2 cellular contexts compared by ENCODE assay signal in the genomic region with DNA sequence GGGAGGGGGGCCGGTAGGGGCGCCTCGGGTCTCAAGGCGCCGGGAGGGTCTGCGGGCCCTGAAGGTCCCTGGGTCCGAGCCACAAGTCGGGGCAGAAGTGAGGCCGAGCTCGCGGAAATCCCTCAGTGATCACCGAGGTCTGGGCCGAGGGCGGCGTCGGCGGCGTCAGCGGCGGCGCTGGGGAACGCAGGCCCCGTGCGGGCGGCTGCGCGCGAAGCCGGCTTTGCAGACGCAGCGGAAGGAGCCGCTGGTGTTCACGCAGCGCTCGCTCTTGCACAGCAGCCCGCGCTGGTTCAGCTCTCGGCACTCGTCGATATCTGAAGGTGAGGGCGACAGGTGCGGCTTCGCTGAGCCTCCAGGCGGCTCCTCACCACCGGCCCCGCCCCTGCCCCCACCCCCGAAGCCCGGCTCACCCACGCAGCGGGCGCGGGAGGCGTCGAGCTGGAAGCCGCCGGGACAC.
TF ChIP-seq lines count a peak whose summit lies in the region.

No MANE protein-coding gene starts in this region.

TF ChIP-seq in HCT116, 20 proteins besides CTCF, POLR2A, EP300 and RAD21:
- TF ChIP-seq CBX3 (IDR thresholded peaks at IDR 0.05; ENCODE audit: low read depth) = no peak
- no peak for TF ChIP-seq CEBPB (IDR thresholded peaks at IDR 0.05; ENCODE audit: low read depth)
- TF ChIP-seq TCF7L2 (IDR thresholded peaks at IDR 0.05; ENCODE audit: borderline replicate concordance, extremely low read depth, insufficient read depth, insufficient read length) = no peak
- TF ChIP-seq ELF1 (IDR thresholded peaks at IDR 0.05; ENCODE audit: borderline replicate concordance, low read depth) = no peak
- TF ChIP-seq SP1 (IDR thresholded peaks at IDR 0.05; ENCODE audit: low read depth) = no peak
- TF ChIP-seq, protein P1, sequence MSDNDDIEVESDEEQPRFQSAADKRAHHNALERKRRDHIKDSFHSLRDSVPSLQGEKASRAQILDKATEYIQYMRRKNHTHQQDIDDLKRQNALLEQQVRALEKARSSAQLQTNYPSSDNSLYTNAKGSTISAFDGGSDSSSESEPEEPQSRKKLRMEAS (IDR thresholded peaks at IDR 0.05) = no peak
- no peak for TF ChIP-seq EGR1 (IDR thresholded peaks at IDR 0.05; ENCODE audit: low read depth)
- no peak for TF ChIP-seq EZH2 (IDR thresholded peaks at IDR 0.05)
- TF ChIP-seq, protein P2, sequence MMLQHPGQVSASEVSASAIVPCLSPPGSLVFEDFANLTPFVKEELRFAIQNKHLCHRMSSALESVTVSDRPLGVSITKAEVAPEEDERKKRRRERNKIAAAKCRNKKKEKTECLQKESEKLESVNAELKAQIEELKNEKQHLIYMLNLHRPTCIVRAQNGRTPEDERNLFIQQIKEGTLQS (IDR thresholded peaks at IDR 0.05) = no peak
- TF ChIP-seq ZNF274 (IDR thresholded peaks at IDR 0.05; ENCODE audit: low read depth, low read length) = no peak
- TF ChIP-seq JUND (IDR thresholded peaks at IDR 0.05) = no peak
- TF ChIP-seq YY1 (IDR thresholded peaks at IDR 0.05; ENCODE audit: extremely low read depth, insufficient replicate concordance, low read depth, low read length) = no peak
- TF ChIP-seq SIN3A (IDR thresholded peaks at IDR 0.05; ENCODE audit: low read depth) = no peak
- TF ChIP-seq EZH2phosphoT487 (IDR thresholded peaks at IDR 0.05; ENCODE audit: borderline replicate concordance) = no peak
- no peak for TF ChIP-seq POLR2AphosphoS5 (IDR thresholded peaks at IDR 0.05; ENCODE audit: low read depth, low read length)
- TF ChIP-seq FOSL1 (IDR thresholded peaks at IDR 0.05; ENCODE audit: low read depth) = no peak
- TF ChIP-seq, protein P3, sequence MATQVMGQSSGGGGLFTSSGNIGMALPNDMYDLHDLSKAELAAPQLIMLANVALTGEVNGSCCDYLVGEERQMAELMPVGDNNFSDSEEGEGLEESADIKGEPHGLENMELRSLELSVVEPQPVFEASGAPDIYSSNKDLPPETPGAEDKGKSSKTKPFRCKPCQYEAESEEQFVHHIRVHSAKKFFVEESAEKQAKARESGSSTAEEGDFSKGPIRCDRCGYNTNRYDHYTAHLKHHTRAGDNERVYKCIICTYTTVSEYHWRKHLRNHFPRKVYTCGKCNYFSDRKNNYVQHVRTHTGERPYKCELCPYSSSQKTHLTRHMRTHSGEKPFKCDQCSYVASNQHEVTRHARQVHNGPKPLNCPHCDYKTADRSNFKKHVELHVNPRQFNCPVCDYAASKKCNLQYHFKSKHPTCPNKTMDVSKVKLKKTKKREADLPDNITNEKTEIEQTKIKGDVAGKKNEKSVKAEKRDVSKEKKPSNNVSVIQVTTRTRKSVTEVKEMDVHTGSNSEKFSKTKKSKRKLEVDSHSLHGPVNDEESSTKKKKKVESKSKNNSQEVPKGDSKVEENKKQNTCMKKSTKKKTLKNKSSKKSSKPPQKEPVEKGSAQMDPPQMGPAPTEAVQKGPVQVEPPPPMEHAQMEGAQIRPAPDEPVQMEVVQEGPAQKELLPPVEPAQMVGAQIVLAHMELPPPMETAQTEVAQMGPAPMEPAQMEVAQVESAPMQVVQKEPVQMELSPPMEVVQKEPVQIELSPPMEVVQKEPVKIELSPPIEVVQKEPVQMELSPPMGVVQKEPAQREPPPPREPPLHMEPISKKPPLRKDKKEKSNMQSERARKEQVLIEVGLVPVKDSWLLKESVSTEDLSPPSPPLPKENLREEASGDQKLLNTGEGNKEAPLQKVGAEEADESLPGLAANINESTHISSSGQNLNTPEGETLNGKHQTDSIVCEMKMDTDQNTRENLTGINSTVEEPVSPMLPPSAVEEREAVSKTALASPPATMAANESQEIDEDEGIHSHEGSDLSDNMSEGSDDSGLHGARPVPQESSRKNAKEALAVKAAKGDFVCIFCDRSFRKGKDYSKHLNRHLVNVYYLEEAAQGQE (IDR thresholded peaks at IDR 0.05; ENCODE audit: low read depth) = no peak
- TF ChIP-seq SRF (IDR thresholded peaks at IDR 0.05; ENCODE audit: low read depth) = no peak
- TF ChIP-seq ZFX (IDR thresholded peaks at IDR 0.05) = no peak

TF ChIP-seq in K562, 482 proteins besides CTCF, POLR2A, EP300 and RAD21 (continues in another document):
- no peak for TF ChIP-seq IRF2 (CRISPR knock-in tag; IDR thresholded peaks at IDR 0.05)
- no peak for TF ChIP-seq TFAM (CRISPR knock-in tag; conservative IDR thresholded peaks at IDR 0.05)
- TF ChIP-seq CBFA2T3 (IDR thresholded peaks at IDR 0.05) = no peak
- no peak for TF ChIP-seq ILK (tag; IDR thresholded peaks at IDR 0.05; ENCODE audit: borderline replicate concordance, low read depth)
- TF ChIP-seq CBX8 (IDR thresholded peaks at IDR 0.05; ENCODE audit: borderline replicate concordance, extremely low read depth, low read depth, low read length, poor library complexity, severe bottlenecking) = no peak
- TF ChIP-seq POLR2G (IDR thresholded peaks at IDR 0.05; ENCODE audit: low read depth, low read length) = peak; percentile 23; the same call in 1 of the 2 replicates
- TF ChIP-seq XRCC3 (IDR thresholded peaks at IDR 0.05) = no peak
- TF ChIP-seq, protein P4, sequence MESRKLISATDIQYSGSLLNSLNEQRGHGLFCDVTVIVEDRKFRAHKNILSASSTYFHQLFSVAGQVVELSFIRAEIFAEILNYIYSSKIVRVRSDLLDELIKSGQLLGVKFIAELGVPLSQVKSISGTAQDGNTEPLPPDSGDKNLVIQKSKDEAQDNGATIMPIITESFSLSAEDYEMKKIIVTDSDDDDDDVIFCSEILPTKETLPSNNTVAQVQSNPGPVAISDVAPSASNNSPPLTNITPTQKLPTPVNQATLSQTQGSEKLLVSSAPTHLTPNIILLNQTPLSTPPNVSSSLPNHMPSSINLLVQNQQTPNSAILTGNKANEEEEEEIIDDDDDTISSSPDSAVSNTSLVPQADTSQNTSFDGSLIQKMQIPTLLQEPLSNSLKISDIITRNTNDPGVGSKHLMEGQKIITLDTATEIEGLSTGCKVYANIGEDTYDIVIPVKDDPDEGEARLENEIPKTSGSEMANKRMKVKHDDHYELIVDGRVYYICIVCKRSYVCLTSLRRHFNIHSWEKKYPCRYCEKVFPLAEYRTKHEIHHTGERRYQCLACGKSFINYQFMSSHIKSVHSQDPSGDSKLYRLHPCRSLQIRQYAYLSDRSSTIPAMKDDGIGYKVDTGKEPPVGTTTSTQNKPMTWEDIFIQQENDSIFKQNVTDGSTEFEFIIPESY (CRISPR knock-in tag; IDR thresholded peaks at IDR 0.05) = peak; percentile 78; the same call in 1 of the 2 replicates
- TF ChIP-seq ETV1 (tag; conservative IDR thresholded peaks at IDR 0.05; ENCODE audit: low read depth) = no peak
- TF ChIP-seq, protein P5, sequence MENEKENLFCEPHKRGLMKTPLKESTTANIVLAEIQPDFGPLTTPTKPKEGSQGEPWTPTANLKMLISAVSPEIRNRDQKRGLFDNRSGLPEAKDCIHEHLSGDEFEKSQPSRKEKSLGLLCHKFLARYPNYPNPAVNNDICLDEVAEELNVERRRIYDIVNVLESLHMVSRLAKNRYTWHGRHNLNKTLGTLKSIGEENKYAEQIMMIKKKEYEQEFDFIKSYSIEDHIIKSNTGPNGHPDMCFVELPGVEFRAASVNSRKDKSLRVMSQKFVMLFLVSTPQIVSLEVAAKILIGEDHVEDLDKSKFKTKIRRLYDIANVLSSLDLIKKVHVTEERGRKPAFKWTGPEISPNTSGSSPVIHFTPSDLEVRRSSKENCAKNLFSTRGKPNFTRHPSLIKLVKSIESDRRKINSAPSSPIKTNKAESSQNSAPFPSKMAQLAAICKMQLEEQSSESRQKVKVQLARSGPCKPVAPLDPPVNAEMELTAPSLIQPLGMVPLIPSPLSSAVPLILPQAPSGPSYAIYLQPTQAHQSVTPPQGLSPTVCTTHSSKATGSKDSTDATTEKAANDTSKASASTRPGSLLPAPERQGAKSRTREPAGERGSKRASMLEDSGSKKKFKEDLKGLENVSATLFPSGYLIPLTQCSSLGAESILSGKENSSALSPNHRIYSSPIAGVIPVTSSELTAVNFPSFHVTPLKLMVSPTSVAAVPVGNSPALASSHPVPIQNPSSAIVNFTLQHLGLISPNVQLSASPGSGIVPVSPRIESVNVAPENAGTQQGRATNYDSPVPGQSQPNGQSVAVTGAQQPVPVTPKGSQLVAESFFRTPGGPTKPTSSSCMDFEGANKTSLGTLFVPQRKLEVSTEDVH (IDR thresholded peaks at IDR 0.05; ENCODE audit: low read depth, partially characterized antibody) = no peak
- no peak for TF ChIP-seq ZKSCAN3 (CRISPR knock-in tag; IDR thresholded peaks at IDR 0.05)
- TF ChIP-seq ZNF436 (CRISPR knock-in tag; IDR thresholded peaks at IDR 0.05) = no peak
- no peak for TF ChIP-seq SLC30A9 (CRISPR knock-in tag; IDR thresholded peaks at IDR 0.05)
- TF ChIP-seq, protein P6, sequence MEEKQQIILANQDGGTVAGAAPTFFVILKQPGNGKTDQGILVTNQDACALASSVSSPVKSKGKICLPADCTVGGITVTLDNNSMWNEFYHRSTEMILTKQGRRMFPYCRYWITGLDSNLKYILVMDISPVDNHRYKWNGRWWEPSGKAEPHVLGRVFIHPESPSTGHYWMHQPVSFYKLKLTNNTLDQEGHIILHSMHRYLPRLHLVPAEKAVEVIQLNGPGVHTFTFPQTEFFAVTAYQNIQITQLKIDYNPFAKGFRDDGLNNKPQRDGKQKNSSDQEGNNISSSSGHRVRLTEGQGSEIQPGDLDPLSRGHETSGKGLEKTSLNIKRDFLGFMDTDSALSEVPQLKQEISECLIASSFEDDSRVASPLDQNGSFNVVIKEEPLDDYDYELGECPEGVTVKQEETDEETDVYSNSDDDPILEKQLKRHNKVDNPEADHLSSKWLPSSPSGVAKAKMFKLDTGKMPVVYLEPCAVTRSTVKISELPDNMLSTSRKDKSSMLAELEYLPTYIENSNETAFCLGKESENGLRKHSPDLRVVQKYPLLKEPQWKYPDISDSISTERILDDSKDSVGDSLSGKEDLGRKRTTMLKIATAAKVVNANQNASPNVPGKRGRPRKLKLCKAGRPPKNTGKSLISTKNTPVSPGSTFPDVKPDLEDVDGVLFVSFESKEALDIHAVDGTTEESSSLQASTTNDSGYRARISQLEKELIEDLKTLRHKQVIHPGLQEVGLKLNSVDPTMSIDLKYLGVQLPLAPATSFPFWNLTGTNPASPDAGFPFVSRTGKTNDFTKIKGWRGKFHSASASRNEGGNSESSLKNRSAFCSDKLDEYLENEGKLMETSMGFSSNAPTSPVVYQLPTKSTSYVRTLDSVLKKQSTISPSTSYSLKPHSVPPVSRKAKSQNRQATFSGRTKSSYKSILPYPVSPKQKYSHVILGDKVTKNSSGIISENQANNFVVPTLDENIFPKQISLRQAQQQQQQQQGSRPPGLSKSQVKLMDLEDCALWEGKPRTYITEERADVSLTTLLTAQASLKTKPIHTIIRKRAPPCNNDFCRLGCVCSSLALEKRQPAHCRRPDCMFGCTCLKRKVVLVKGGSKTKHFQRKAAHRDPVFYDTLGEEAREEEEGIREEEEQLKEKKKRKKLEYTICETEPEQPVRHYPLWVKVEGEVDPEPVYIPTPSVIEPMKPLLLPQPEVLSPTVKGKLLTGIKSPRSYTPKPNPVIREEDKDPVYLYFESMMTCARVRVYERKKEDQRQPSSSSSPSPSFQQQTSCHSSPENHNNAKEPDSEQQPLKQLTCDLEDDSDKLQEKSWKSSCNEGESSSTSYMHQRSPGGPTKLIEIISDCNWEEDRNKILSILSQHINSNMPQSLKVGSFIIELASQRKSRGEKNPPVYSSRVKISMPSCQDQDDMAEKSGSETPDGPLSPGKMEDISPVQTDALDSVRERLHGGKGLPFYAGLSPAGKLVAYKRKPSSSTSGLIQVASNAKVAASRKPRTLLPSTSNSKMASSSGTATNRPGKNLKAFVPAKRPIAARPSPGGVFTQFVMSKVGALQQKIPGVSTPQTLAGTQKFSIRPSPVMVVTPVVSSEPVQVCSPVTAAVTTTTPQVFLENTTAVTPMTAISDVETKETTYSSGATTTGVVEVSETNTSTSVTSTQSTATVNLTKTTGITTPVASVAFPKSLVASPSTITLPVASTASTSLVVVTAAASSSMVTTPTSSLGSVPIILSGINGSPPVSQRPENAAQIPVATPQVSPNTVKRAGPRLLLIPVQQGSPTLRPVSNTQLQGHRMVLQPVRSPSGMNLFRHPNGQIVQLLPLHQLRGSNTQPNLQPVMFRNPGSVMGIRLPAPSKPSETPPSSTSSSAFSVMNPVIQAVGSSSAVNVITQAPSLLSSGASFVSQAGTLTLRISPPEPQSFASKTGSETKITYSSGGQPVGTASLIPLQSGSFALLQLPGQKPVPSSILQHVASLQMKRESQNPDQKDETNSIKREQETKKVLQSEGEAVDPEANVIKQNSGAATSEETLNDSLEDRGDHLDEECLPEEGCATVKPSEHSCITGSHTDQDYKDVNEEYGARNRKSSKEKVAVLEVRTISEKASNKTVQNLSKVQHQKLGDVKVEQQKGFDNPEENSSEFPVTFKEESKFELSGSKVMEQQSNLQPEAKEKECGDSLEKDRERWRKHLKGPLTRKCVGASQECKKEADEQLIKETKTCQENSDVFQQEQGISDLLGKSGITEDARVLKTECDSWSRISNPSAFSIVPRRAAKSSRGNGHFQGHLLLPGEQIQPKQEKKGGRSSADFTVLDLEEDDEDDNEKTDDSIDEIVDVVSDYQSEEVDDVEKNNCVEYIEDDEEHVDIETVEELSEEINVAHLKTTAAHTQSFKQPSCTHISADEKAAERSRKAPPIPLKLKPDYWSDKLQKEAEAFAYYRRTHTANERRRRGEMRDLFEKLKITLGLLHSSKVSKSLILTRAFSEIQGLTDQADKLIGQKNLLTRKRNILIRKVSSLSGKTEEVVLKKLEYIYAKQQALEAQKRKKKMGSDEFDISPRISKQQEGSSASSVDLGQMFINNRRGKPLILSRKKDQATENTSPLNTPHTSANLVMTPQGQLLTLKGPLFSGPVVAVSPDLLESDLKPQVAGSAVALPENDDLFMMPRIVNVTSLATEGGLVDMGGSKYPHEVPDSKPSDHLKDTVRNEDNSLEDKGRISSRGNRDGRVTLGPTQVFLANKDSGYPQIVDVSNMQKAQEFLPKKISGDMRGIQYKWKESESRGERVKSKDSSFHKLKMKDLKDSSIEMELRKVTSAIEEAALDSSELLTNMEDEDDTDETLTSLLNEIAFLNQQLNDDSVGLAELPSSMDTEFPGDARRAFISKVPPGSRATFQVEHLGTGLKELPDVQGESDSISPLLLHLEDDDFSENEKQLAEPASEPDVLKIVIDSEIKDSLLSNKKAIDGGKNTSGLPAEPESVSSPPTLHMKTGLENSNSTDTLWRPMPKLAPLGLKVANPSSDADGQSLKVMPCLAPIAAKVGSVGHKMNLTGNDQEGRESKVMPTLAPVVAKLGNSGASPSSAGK (IDR thresholded peaks at IDR 0.05) = no peak
- TF ChIP-seq SNIP1 (IDR thresholded peaks at IDR 0.05; ENCODE audit: low read depth) = no peak
- TF ChIP-seq, protein P7, sequence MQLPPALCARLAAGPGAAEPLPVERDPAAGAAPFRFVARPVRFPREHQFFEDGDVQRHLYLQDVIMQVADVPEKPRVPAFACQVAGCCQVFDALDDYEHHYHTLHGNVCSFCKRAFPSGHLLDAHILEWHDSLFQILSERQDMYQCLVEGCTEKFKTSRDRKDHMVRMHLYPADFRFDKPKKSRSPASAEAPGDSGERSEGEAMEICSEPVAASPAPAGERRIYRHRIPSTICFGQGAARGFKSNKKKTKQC (CRISPR knock-in tag; IDR thresholded peaks at IDR 0.05) = no peak
- TF ChIP-seq WHSC1 (IDR thresholded peaks at IDR 0.05; ENCODE audit: low read length) = no peak
- no peak for TF ChIP-seq ZNF311 (CRISPR knock-in tag; IDR thresholded peaks at IDR 0.05)
- TF ChIP-seq KDM4B (IDR thresholded peaks at IDR 0.05; ENCODE audit: borderline replicate concordance in 2 of 2, low read depth in 1 of 2) = no peak
- TF ChIP-seq, protein P8, sequence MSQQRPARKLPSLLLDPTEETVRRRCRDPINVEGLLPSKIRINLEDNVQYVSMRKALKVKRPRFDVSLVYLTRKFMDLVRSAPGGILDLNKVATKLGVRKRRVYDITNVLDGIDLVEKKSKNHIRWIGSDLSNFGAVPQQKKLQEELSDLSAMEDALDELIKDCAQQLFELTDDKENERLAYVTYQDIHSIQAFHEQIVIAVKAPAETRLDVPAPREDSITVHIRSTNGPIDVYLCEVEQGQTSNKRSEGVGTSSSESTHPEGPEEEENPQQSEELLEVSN (IDR thresholded peaks at IDR 0.05; ENCODE audit: borderline replicate concordance in 1 of 2, extremely low read depth in 1 of 2, insufficient read depth in 1 of 2, insufficient read length in 1 of 2, low read depth in 1 of 2, low read length in 1 of 2, poor library complexity in 1 of 2, severe bottlenecking in 1 of 2) = peak in 1 of 2 experiments; percentile 11
- no peak for TF ChIP-seq PPARD (CRISPR knock-in tag; IDR thresholded peaks at IDR 0.05)
- TF ChIP-seq ZNF282 (CRISPR knock-in tag; IDR thresholded peaks at IDR 0.05) = no peak
